23 cellular contexts compared by ENCODE assay signal in genomic region chr20:47066484-47067270, GRCh38.
A peak's percentile ranks its signal among the peaks of the same experiment; 100 is the strongest.
DNase-seq lines count a peak whose midpoint lies in the region; ATAC-seq and TF ChIP-seq lines count a peak whose summit lies in the region.
"Had no signal": no experiment of that assay in that cellular context is flagged by ENCODE, and none has a peak within 500 bp of the region (broad histone marks: within the 10 kb centered on the region; RNA-seq: fewer than 3 reads in every experiment).

No MANE protein-coding gene starts in this region.

- peaks cover 41% of the 10 kb centered on the region for H3K36me3 Mint-ChIP-seq in endodermal cell (ENCODE audit: low read depth)

- H3K4me3 ChIP-seq in endodermal cell (ENCODE audit: low read length): peak overlapping the region; percentile 51
- no peak overlapping the region for H3K4me3 ChIP-seq in coronary artery
- H3K4me3 ChIP-seq: tibial nerve had no signal

- H3K27me3 ChIP-seq in endodermal cell (ENCODE audit: control insufficient read depth, insufficient read depth, low read length, poor library complexity, severe bottlenecking): no peaks in the 10 kb centered on the region
- H3K27me3 ChIP-seq: tibial nerve had no signal

- WGBS in endodermal cell (ENCODE audit: insufficient coverage in 1 of 2, insufficient read length in 1 of 2), 2 experiments: 81 to 91% methylated on average over 3 to 4 of the region's 4 CpGs

- H3K9me3 ChIP-seq in endodermal cell (ENCODE audit: control insufficient read depth, low read length): peaks cover 29% of the 10 kb centered on the region

- peaks cover 3% of the 10 kb centered on the region for H3K27me3 Mint-ChIP-seq in endodermal cell (ENCODE audit: insufficient read depth)
- H3K27me3 Mint-ChIP-seq: progenitor cell of endocrine pancreas had no signal

- H3K27ac ChIP-seq in endodermal cell (ENCODE audit: low read depth, low read length) (no peak overlapping the region), coronary artery (no peak overlapping the region)

- no peak overlapping the region for H3K4me3 Mint-ChIP-seq in endodermal cell
- H3K4me3 Mint-ChIP-seq: H9, nephron progenitor cell had no signal

- H3K9ac ChIP-seq in endodermal cell (ENCODE audit: extremely low read depth, low read length, poor library complexity, severe bottlenecking): no peak overlapping the region

- H3K9me3 Mint-ChIP-seq in endodermal cell: peaks cover 36% of the 10 kb centered on the region

- DNase-seq in EL (peak; percentile 32), RPMI7951 (ENCODE audit: low read depth) (peak; percentile 68), endodermal cell (no peak), myocyte (ENCODE audit: low read depth) (peak; percentile 98), coronary artery (ENCODE audit: low spot score) (no peak)
- DNase-seq: activated CD4-positive, alpha-beta T cell treated with anti-CD3 and anti-CD28 coated beads, Interleukin-2, amount 50 U/mL, for 48 hours; activated effector memory CD4-positive, alpha-beta T cell treated with Interleukin-2 at 50 U/mL for 16 hours; erythroblast; H9; Kasumi-1; left colon; NCI-H1092 treated with DMSO at 0.1 percent for 48 hours; NCI-H2081 treated with DMSO at 0.1 percent for 48 hours; NCI-H510A treated with DMSO at 0.1 percent for 48 hours; nephron progenitor cell; small intestine; stimulated activated CD4-positive, alpha-beta T cell treated with anti-CD3 and anti-CD28 coated beads, Interleukin-2, amount 100 ng/mL, for 48 hours; stimulated activated naive CD8-positive, alpha-beta T cell treated with anti-CD3 and anti-CD28 coated beads, Interleukin-15, Interleukin-2, amounts not matched to agents 100 U/mL and 50 U/mL, for 24 hours had no signal

- H3K27ac Mint-ChIP-seq in endodermal cell: no peak overlapping the region
- H3K27ac Mint-ChIP-seq: H9, nephron progenitor cell, progenitor cell of endocrine pancreas had no signal

- peaks cover 48% of the 10 kb centered on the region for H3K36me3 ChIP-seq in endodermal cell (ENCODE audit: control insufficient read depth, insufficient read depth, low read length)

- no peak for TF ChIP-seq CTCF in endodermal cell (conservative IDR thresholded peaks at IDR 0.05)
- TF ChIP-seq CTCF in coronary artery (IDR thresholded peaks at IDR 0.05): no peak

- no peaks in the 10 kb centered on the region for H3K4me1 Mint-ChIP-seq in endodermal cell

- ATAC-seq in HG02973 (IDR thresholded peaks at IDR 0.05; ENCODE audit: unreplicated experiment) (no peak), GM21423 (IDR thresholded peaks at IDR 0.05; ENCODE audit: unreplicated experiment) (no peak), GM19351 (IDR thresholded peaks at IDR 0.05; ENCODE audit: unreplicated experiment) (no peak)
- ATAC-seq: left colon; stimulated activated naive CD8-positive, alpha-beta T cell treated with anti-CD3 and anti-CD28 coated beads, Interleukin-15, Interleukin-2, amounts not matched to agents 100 U/mL and 50 U/mL, for 24 hours had no signal

- no peaks in the 10 kb centered on the region for H3K4me1 ChIP-seq in endodermal cell (ENCODE audit: control insufficient read depth, insufficient read depth, low read length)

Comparison
In these comparisons a context has a peak if more than half of its experiments do, and no peak if none do; other contexts are left out.
1. DNase-seq: peak in EL (single experiment), RPMI7951 (single experiment) and myocyte (single experiment); none in endodermal cell (single experiment) and coronary artery (single experiment).